ENCODE assay signal across 36 cellular contexts in genomic region chr15:89227425-89227824, GRCh38. TPM values are rescaled to one million over a fixed set of nuclear protein-coding genes. Genes with fewer than 3 reads are reported as not detected.
"Had no signal": no experiment of that assay in that cellular context is flagged by ENCODE, and none has a peak within 500 bp of the region (broad histone marks: within the 10 kb centered on the region; RNA-seq: fewer than 3 reads in every experiment).

No MANE protein-coding gene starts in this region.

- H3K36me3 ChIP-seq: ascending aorta, cardiac muscle cell, MG63, Peyer's patch, SJSA1 had no signal

- H3K4me3 ChIP-seq: ascending aorta, cardiac muscle cell, MG63, Peyer's patch, SJSA1 had no signal

- DNase-seq: activated CD4-positive, alpha-beta T cell treated with anti-CD3 and anti-CD28 coated beads, Interleukin-2, amount 10 ng/mL, durations not matched to agents 24 days and 14 days; activated CD4-positive, alpha-beta T cell treated with anti-CD3 and anti-CD28 coated beads, Interleukin-2, amount 50 U/mL, for 4 hours; activated CD8-positive, alpha-beta T cell treated with anti-CD3 and anti-CD28 coated beads for 36 hours; activated effector memory CD4-positive, alpha-beta T cell treated with anti-CD3 and anti-CD28 coated beads, Interleukin-2, amount 50 U/mL, for 16 hours; activated naive CD4-positive, alpha-beta T cell; activated naive CD8-positive, alpha-beta T cell treated with anti-CD3 and anti-CD28 coated beads, Interleukin-2, amount 10 ng/mL, durations not matched to agents 7 days and 5 days; activated T-cell treated with anti-CD3 and anti-CD28 coated beads, Interleukin-2, amount 50 U/mL, for 1 hour; activated T-cell treated with anti-CD3 and anti-CD28 coated beads, Interleukin-2, amount 50 U/mL, for 72 hours; Kasumi-1; KG1; MG63; NCI-H1048; NCI-H1105 treated with DMSO at 0.1 percent for 48 hours; NCI-H1436; NCI-H1694; NCI-H1930; NCI-H2081 treated with DMSO at 0.1 percent for 48 hours; NCI-H226; NCI-H524 treated with DMSO at 0.1 percent for 48 hours; PC-3; Peyer's patch; RPMI8226; SHP77 treated with DMSO at 0.1 percent for 48 hours; SK-N-SH; T-cell; T-helper 2 cell; T-helper 9 cell had no signal

- H3K27ac Mint-ChIP-seq: activated CD4-positive, alpha-beta T cell treated with anti-CD3 and anti-CD28 coated beads, Interleukin-2, amount 10 ng/mL, durations not matched to agents 24 days and 14 days; activated CD8-positive, alpha-beta T cell treated with anti-CD3 and anti-CD28 coated beads for 36 hours; activated naive CD4-positive, alpha-beta T cell treated with anti-CD3 and anti-CD28 coated beads, Interleukin-2, amount 50 U/mL, for 24 hours; activated naive CD8-positive, alpha-beta T cell treated with anti-CD3 and anti-CD28 coated beads, Interleukin-2, amount 10 ng/mL, durations not matched to agents 7 days and 5 days; activated T-cell treated with anti-CD3 and anti-CD28 coated beads, Interleukin-2, amount 50 U/mL, for 72 hours; activated T-helper 17 cell treated with anti-CD3 and anti-CD28 coated beads, Interleukin-2, amount 50 U/mL, for 72 hours; T-cell had no signal

- H3K4me3 Mint-ChIP-seq: activated CD4-positive, alpha-beta T cell treated with anti-CD3 and anti-CD28 coated beads, Interleukin-2, amount 10 ng/mL, durations not matched to agents 24 days and 14 days; activated CD8-positive, alpha-beta T cell treated with anti-CD3 and anti-CD28 coated beads for 36 hours; activated naive CD4-positive, alpha-beta T cell treated with anti-CD3 and anti-CD28 coated beads, Interleukin-2, amount 50 U/mL, for 24 hours; activated naive CD8-positive, alpha-beta T cell treated with anti-CD3 and anti-CD28 coated beads, Interleukin-2, amount 10 ng/mL, durations not matched to agents 7 days and 5 days; activated T-cell treated with anti-CD3 and anti-CD28 coated beads, Interleukin-2, amount 50 U/mL, for 72 hours; activated T-helper 17 cell treated with anti-CD3 and anti-CD28 coated beads, Interleukin-2, amount 50 U/mL, for 72 hours; T-cell had no signal

- H3K27me3 ChIP-seq: ascending aorta, cardiac muscle cell, MG63, Peyer's patch, SJSA1 had no signal

- H3K9me3 Mint-ChIP-seq: activated CD4-positive, alpha-beta T cell treated with anti-CD3 and anti-CD28 coated beads, Interleukin-2, amount 10 ng/mL, durations not matched to agents 24 days and 14 days; activated CD8-positive, alpha-beta T cell treated with anti-CD3 and anti-CD28 coated beads for 36 hours; activated naive CD4-positive, alpha-beta T cell treated with anti-CD3 and anti-CD28 coated beads, Interleukin-2, amount 50 U/mL, for 24 hours; activated naive CD8-positive, alpha-beta T cell treated with anti-CD3 and anti-CD28 coated beads, Interleukin-2, amount 10 ng/mL, durations not matched to agents 7 days and 5 days; activated T-cell treated with anti-CD3 and anti-CD28 coated beads, Interleukin-2, amount 50 U/mL, for 72 hours; activated T-helper 17 cell treated with anti-CD3 and anti-CD28 coated beads, Interleukin-2, amount 50 U/mL, for 72 hours; T-cell had no signal

- H3K9ac ChIP-seq: SK-N-SH had no signal

- H3K4me1 Mint-ChIP-seq: activated naive CD4-positive, alpha-beta T cell treated with anti-CD3 and anti-CD28 coated beads, Interleukin-2, amount 50 U/mL, for 24 hours; T-cell had no signal

- ATAC-seq: activated CD8-positive, alpha-beta T cell treated with anti-CD3 and anti-CD28 coated beads for 36 hours; activated T-cell treated with anti-CD3 and anti-CD28 coated beads, Interleukin-2, amount 50 U/mL, for 72 hours; activated T-helper 17 cell treated with anti-CD3 and anti-CD28 coated beads, Interleukin-2, amount 50 U/mL, for 72 hours; PC-3; T-cell had no signal

- H3K36me3 Mint-ChIP-seq: activated naive CD4-positive, alpha-beta T cell treated with anti-CD3 and anti-CD28 coated beads, Interleukin-2, amount 50 U/mL, for 24 hours; activated naive CD8-positive, alpha-beta T cell treated with anti-CD3 and anti-CD28 coated beads, Interleukin-2, amount 10 ng/mL, durations not matched to agents 7 days and 5 days; T-cell had no signal

- H3K9me3 ChIP-seq: ascending aorta, MG63, Peyer's patch, SJSA1, SK-N-SH had no signal

- H3K27ac ChIP-seq: ascending aorta, cardiac muscle cell, Peyer's patch, SJSA1, VCaP had no signal

- H3K4me1 ChIP-seq: ascending aorta, Peyer's patch had no signal

- H3K4me2 ChIP-seq: SK-N-SH had no signal

RNA-seq across cellular contexts. Expression of gene RLBP1, which starts 6.0 kb away (rescaled TPM):
- total RNA-seq: activated CD4-positive, alpha-beta T cell treated with anti-CD3 and anti-CD28 coated beads, Interleukin-2, amount 10 ng/mL, durations not matched to agents 24 days and 14 days; activated CD8-positive, alpha-beta memory T cell treated with anti-CD3 and anti-CD28 coated beads for 36 hours; activated CD8-positive, alpha-beta T cell treated with anti-CD3 and anti-CD28 coated beads for 36 hours; activated naive CD8-positive, alpha-beta T cell treated with anti-CD3 and anti-CD28 coated beads, Interleukin-2, amount 10 ng/mL, durations not matched to agents 7 days and 5 days; activated T-helper 17 cell treated with anti-CD3 and anti-CD28 coated beads, Interleukin-2, amount 50 U/mL, for 72 hours; ascending aorta; cardiac muscle cell; NCI-H460; PC-3; Peyer's patch; SJSA1; T-cell had no signal
- polyA plus RNA-seq: adipose tissue, SK-N-SH had no signal

RNA-seq across cellular contexts. Expression of gene FANCI, which starts 16.4 kb away (rescaled TPM):
- total RNA-seq: ascending aorta had no signal
